In the genomic region with DNA sequence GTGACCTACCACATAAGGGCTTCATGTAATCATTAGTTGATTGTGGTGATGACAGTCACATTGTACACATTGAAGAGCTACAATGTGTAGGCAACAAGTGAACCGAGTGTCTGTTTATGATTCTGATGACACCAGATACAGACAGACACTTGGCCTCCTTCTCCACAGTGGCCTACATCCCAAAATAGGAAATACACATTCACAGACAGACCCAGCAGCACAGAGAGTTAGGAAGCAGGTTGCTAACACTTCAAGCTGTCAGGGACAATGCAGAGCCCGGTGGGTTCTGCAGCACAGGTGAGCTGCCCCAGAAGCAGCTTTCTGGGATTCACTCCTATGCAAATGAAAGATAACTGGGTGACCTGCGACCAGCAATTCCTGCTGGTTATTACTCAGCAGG, we compare ENCODE assay signal across 7 cellular contexts.
"Had no signal": no experiment of that assay in that cellular context is flagged by ENCODE, and none has a peak within 500 bp of the region (broad histone marks: within the 10 kb centered on the region; RNA-seq: fewer than 3 reads in every experiment).

No MANE protein-coding gene starts in this region.

- H3K4me3 ChIP-seq: GM12878 had no signal

- FAIRE-seq: G401.6, GM12878, GM12891, GM12892, GM18507 had no signal

- DNase-seq: GDM1, GF-D8 had no signal
